Comparison of ENCODE assay signal across 1 cellular context in genomic region chr7:459584-460373, GRCh38.
TF ChIP-seq lines count a peak whose summit lies in the region.

No MANE protein-coding gene starts in this region.

TF ChIP-seq in H1, 55 proteins besides CTCF, POLR2A, EP300 and RAD21:
- TF ChIP-seq BRCA1 (IDR thresholded peaks at IDR 0.05; ENCODE audit: low read depth, low read length), result no peak
- no peak for TF ChIP-seq PHF8 (conservative IDR thresholded peaks at IDR 0.05; ENCODE audit: low read depth, low read length)
- no peak for TF ChIP-seq HDAC6 (IDR thresholded peaks at IDR 0.05; ENCODE audit: low read depth, low read length)
- no peak for TF ChIP-seq RNF2 (IDR thresholded peaks at IDR 0.05; ENCODE audit: borderline replicate concordance, low read depth, low read length, missing control alignments, poor library complexity, severe bottlenecking)
- TF ChIP-seq ATF3 (IDR thresholded peaks at IDR 0.05; ENCODE audit: insufficient read depth, low read depth, low read length), result no peak
- TF ChIP-seq CEBPB (IDR thresholded peaks at IDR 0.05; ENCODE audit: low read depth, low read length), result no peak
- TF ChIP-seq TAF7 (optimal IDR thresholded peaks at IDR 0.05; ENCODE audit: borderline replicate concordance, low read depth, low read length), result no peak
- no peak for TF ChIP-seq KDM5A (IDR thresholded peaks at IDR 0.05; ENCODE audit: low read length)
- TF ChIP-seq CHD1 (IDR thresholded peaks at IDR 0.05; ENCODE audit: low read depth, low read length), result no peak
- TF ChIP-seq MAX (IDR thresholded peaks at IDR 0.05), result no peak
- TF ChIP-seq NANOG (IDR thresholded peaks at IDR 0.05; ENCODE audit: insufficient read depth, low read depth, low read length, poor library complexity, severe bottlenecking), result no peak
- TF ChIP-seq HDAC2 (IDR thresholded peaks at IDR 0.05; ENCODE audit: borderline replicate concordance in 1 of 2, low read depth in 2 of 2, low read length in 2 of 2), result no peak
- TF ChIP-seq ATF2 (IDR thresholded peaks at IDR 0.05; ENCODE audit: low read length), result no peak
- TF ChIP-seq JUND (IDR thresholded peaks at IDR 0.05; ENCODE audit: low read length), result no peak
- TF ChIP-seq POLR2AphosphoS5 (IDR thresholded peaks at IDR 0.05; ENCODE audit: low read depth, low read length), result no peak
